ENCODE assay signal across 8 cellular contexts in genomic region chr19:17938092-17938845, GRCh38. TPM values are rescaled to one million over a fixed set of nuclear protein-coding genes. Genes with fewer than 3 reads are reported as not detected.
DNase-seq lines count a peak whose midpoint lies in the region; ATAC-seq and TF ChIP-seq lines count a peak whose summit lies in the region.

No MANE protein-coding gene starts in this region.

- H3K27me3 ChIP-seq in DND-41 (ENCODE audit: insufficient read depth, low read length, poor library complexity): no peaks in the 10 kb centered on the region
- no peaks in the 10 kb centered on the region for H3K27me3 ChIP-seq in OCI-LY3 (ENCODE audit: low read depth, low read length)

- H3K79me2 ChIP-seq in DND-41 (ENCODE audit: insufficient read depth, low read length) (peaks cover 19% of the 10 kb centered on the region), OCI-LY3 (ENCODE audit: low read length) (peaks cover 17% of the 10 kb centered on the region)

- H3K4me3 ChIP-seq in DND-41 (ENCODE audit: low read depth in 1 of 2, low read length in 2 of 2) (no peak overlapping the region), OCI-LY3 (ENCODE audit: low read length) (no peak overlapping the region)

- no peaks in the 10 kb centered on the region for H3K36me3 Mint-ChIP-seq in natural killer cell
- peaks cover 15% of the 10 kb centered on the region for H3K36me3 Mint-ChIP-seq in stimulated activated memory B cell treated with anti-CD40 and anti-IgM and Interleukin-4, amounts not matched to agents 10 μg/mL and 1 μg/mL and 100 μg/mL, for 72 hours

- TF ChIP-seq CTCF in DND-41 (IDR thresholded peaks at IDR 0.05; ENCODE audit: borderline replicate concordance, extremely low read depth, low read length, poor library complexity, severe bottlenecking) (peak; percentile 93), OCI-LY3 (IDR thresholded peaks at IDR 0.05; ENCODE audit: low read depth, low read length) (peak; percentile 93), natural killer cell (IDR thresholded peaks at IDR 0.05) (peak; percentile 81)

- H3K4me2 ChIP-seq in DND-41 (ENCODE audit: insufficient read depth, low read length): no peak overlapping the region
- no peak overlapping the region for H3K4me2 ChIP-seq in OCI-LY3 (ENCODE audit: low read length)

- H3K9ac ChIP-seq in DND-41 (ENCODE audit: low read depth, low read length): no peak overlapping the region
- H3K9ac ChIP-seq in OCI-LY3 (ENCODE audit: low read length): no peak overlapping the region

- H3K4me1 Mint-ChIP-seq in natural killer cell: peaks cover 6% of the 10 kb centered on the region in 2 donors
- H3K4me1 Mint-ChIP-seq in stimulated activated memory B cell treated with anti-CD40 and anti-IgM and Interleukin-4, amounts not matched to agents 10 μg/mL and 1 μg/mL and 100 μg/mL, for 72 hours: peaks cover 13% of the 10 kb centered on the region

- ATAC-seq in DND-41 (ENCODE audit: insufficient read depth, low read depth) (peak; percentile 96), HG03342 (IDR thresholded peaks at IDR 0.05; ENCODE audit: unreplicated experiment) (peak; percentile 55), natural killer cell (peak; percentile 94 to 98 (median 98)), GM18505 (IDR thresholded peaks at IDR 0.05; ENCODE audit: unreplicated experiment) (no peak)
- ATAC-seq in stimulated activated memory B cell treated with anti-CD40 and anti-IgM and Interleukin-4, amounts not matched to agents 10 μg/mL and 1 μg/mL and 100 μg/mL, for 72 hours: peak; percentile 95

- no peak overlapping the region for H3K27ac Mint-ChIP-seq in natural killer cell
- H3K27ac Mint-ChIP-seq in stimulated activated memory B cell treated with anti-CD40 and anti-IgM and Interleukin-4, amounts not matched to agents 10 μg/mL and 1 μg/mL and 100 μg/mL, for 72 hours: no peak overlapping the region

- H3K4me1 ChIP-seq in DND-41 (ENCODE audit: insufficient read depth, low read length) (peaks cover 18% of the 10 kb centered on the region), OCI-LY3 (ENCODE audit: low read length) (peaks cover 8% of the 10 kb centered on the region)

- H3K9me3 ChIP-seq in DND-41 (ENCODE audit: insufficient read depth, low read length, severe bottlenecking): no peaks in the 10 kb centered on the region
- no peaks in the 10 kb centered on the region for H3K9me3 ChIP-seq in OCI-LY3 (ENCODE audit: insufficient read depth, low read length)

- TF ChIP-seq POLR2A in erythroblast (IDR thresholded peaks at IDR 0.05; ENCODE audit: low read length) (no peak), GM18505 (IDR thresholded peaks at IDR 0.05; ENCODE audit: borderline replicate concordance, extremely low read depth, insufficient read depth, insufficient read length) (no peak)

- H3K27ac ChIP-seq in DND-41 (ENCODE audit: low read length) (no peak overlapping the region), OCI-LY3 (ENCODE audit: low read length) (no peak overlapping the region)

- H2AFZ ChIP-seq in DND-41 (ENCODE audit: low read depth, low read length) (no peak overlapping the region), OCI-LY3 (ENCODE audit: low read depth, low read length) (no peak overlapping the region)

- no peaks in the 10 kb centered on the region for H3K9me3 Mint-ChIP-seq in natural killer cell
- no peaks in the 10 kb centered on the region for H3K9me3 Mint-ChIP-seq in stimulated activated memory B cell treated with anti-CD40 and anti-IgM and Interleukin-4, amounts not matched to agents 10 μg/mL and 1 μg/mL and 100 μg/mL, for 72 hours

- DNase-seq in DND-41: peak; percentile 78
- DNase-seq in activated T-cell treated with anti-CD3 and anti-CD28 coated beads for 1 hour (ENCODE audit: low read depth): peak; percentile 81
- peak; percentile 81 to 91 for DNase-seq in erythroblast (lab: John Stamatoyannopoulos, UW)
- peak; percentile 85 for DNase-seq in natural killer cell

- no peaks in the 10 kb centered on the region for H3K27me3 Mint-ChIP-seq in natural killer cell (ENCODE audit: low read depth in 2 of 2)
- H3K27me3 Mint-ChIP-seq in stimulated activated memory B cell treated with anti-CD40 and anti-IgM and Interleukin-4, amounts not matched to agents 10 μg/mL and 1 μg/mL and 100 μg/mL, for 72 hours: no peaks in the 10 kb centered on the region

- no peak overlapping the region for H3K4me3 Mint-ChIP-seq in natural killer cell
- H3K4me3 Mint-ChIP-seq in stimulated activated memory B cell treated with anti-CD40 and anti-IgM and Interleukin-4, amounts not matched to agents 10 μg/mL and 1 μg/mL and 100 μg/mL, for 72 hours: no peak overlapping the region

- intact Hi-C loops in natural killer cell (cut with micrococcal nuclease): loop anchor here (1.0 to 5.0 kb wide), 3 partner anchors 59 to 314 kb away; no protein-coding TSS in a partner anchor

- H4K20me1 ChIP-seq in DND-41 (ENCODE audit: insufficient read depth, low read length) (peaks cover 16% of the 10 kb centered on the region; the same call in 1 of the 2 replicates), OCI-LY3 (ENCODE audit: insufficient read depth, low read length) (no peaks in the 10 kb centered on the region)

- H3K36me3 ChIP-seq in DND-41 (ENCODE audit: insufficient read depth, low read length) (peaks cover 50% of the 10 kb centered on the region), OCI-LY3 (replicated peaks; ENCODE audit: low read depth, low read length) (peaks cover 11% of the 10 kb centered on the region)

RNA-seq across cellular contexts. Expression of gene CCDC124, which starts 5.5 kb away (rescaled TPM):
- total RNA-seq in natural killer cell: 10 to 100 TPM; 32.6 to 37.6 (median 37.4) TPM

RNA-seq across cellular contexts. Expression of gene KCNN1, which starts 28.6 kb away (rescaled TPM):
- not detected for total RNA-seq in natural killer cell
